16 cellular contexts compared by ENCODE assay signal in genomic region chr2:2025803-2026202, GRCh38.
DNase-seq lines count a peak whose midpoint lies in the region; ATAC-seq, FAIRE-seq and TF ChIP-seq lines count a peak whose summit lies in the region.
"Had no signal": no experiment of that assay in that cellular context is flagged by ENCODE, and none has a peak within 500 bp of the region (broad histone marks: within the 10 kb centered on the region; RNA-seq: fewer than 3 reads in every experiment).

No MANE protein-coding gene starts in this region.

- H4K5ac ChIP-seq in H1 (ENCODE audit: insufficient read length, low read depth, low read length), result no peak overlapping the region

- H3K9me3 ChIP-seq in right atrium auricular region, result no peaks in the 10 kb centered on the region
- H3K9me3 ChIP-seq in H1 (ENCODE audit: insufficient read depth in 2 of 2, low read depth in 1 of 2, low read length in 1 of 2), result peaks cover 0 to 7% of the 10 kb centered on the region in 2 experiments; a peak in 1 of 4 replicates
- no peaks in the 10 kb centered on the region for H3K9me3 ChIP-seq in BE2C
- H3K9me3 ChIP-seq: HAP-1 had no signal

- FAIRE-seq in H1 (lab: Jason Lieb, UNC), result no peak
- FAIRE-seq: GM12878 had no signal

- H3K79me1 ChIP-seq in H1 (ENCODE audit: low read depth, low read length), result no peaks in the 10 kb centered on the region

- ATAC-seq in left ventricle myocardium superior, result peak; percentile 65
- no peak for ATAC-seq in sciatic nerve
- ATAC-seq: GM12878 had no signal

- DNase-seq in left ventricle myocardium superior (no peak), right atrium auricular region (ENCODE audit: low spot score) (no peak), H1 (ENCODE audit: low read depth in 1 of 2, low spot score in 2 of 2) (no peak), sciatic nerve (ENCODE audit: low spot score) (peak; percentile 12), SKM-1 treated with dmso at 0.1 percent for 144 hours (lab: John Stamatoyannopoulos, UW; ENCODE audit: unreplicated experiment) (no peak), BE2C (no peak), mesenteric fat pad (ENCODE audit: low spot score) (no peak)
- DNase-seq: CD4-positive, CD25-positive, alpha-beta regulatory T cell; CD8-positive, alpha-beta memory T cell; COR-L47; DMS 273 treated with DMSO at 0.1 percent for 48 hours; DMS53; DND-41; EL had no signal

- no peak overlapping the region for H2AK5ac ChIP-seq in H1 (ENCODE audit: low read depth, low read length)

- no peaks in the 10 kb centered on the region for H3K27me3 ChIP-seq in right atrium auricular region
- H3K27me3 ChIP-seq in H1 (replicated peaks in 1 of 4; ENCODE audit: control insufficient read depth in 3 of 4, extremely low read depth in 1 of 4, insufficient read depth in 3 of 4, low read length in 3 of 4), result no peaks in the 10 kb centered on the region
- H3K27me3 ChIP-seq in BE2C, result no peaks in the 10 kb centered on the region

- no peak overlapping the region for H4K8ac ChIP-seq in H1 (ENCODE audit: extremely low read depth, insufficient read depth, low read length)

- H3K4ac ChIP-seq in H1 (replicated peaks; ENCODE audit: insufficient read length, low read depth, low read length), result no peak overlapping the region

- 88% methylated on average over 2 of the region's 2 CpGs; no CpG with 5 or more reads in 1 of the 2 experiments for WGBS in H1 (ENCODE audit: extremely low coverage in 1 of 2, insufficient coverage in 1 of 2, insufficient read length in 1 of 2, insufficient replicate concordance in 2 of 2, low coverage in 1 of 2, low lambda C conversion rate in 2 of 2, missing lambda C conversion rate in 1 of 2), 2 experiments

- no peak for TF ChIP-seq POLR2A in H1 (IDR thresholded peaks at IDR 0.05; ENCODE audit: control extremely low read depth in 1 of 2, low read depth in 2 of 2, low read length in 2 of 2)

- no peak for TF ChIP-seq EP300 in H1 (IDR thresholded peaks at IDR 0.05; ENCODE audit: borderline replicate concordance in 1 of 2, low read depth in 2 of 2, low read length in 2 of 2)

- H2BK20ac ChIP-seq in H1 (ENCODE audit: low read length), result no peak overlapping the region

- no peak overlapping the region for H2AFZ ChIP-seq in H1 (ENCODE audit: low read length)

- H4K20me1 ChIP-seq in H1 (replicated peaks in 1 of 2; ENCODE audit: control insufficient read depth in 1 of 2, insufficient read depth in 2 of 2, low read length in 2 of 2), result no peaks in the 10 kb centered on the region

- peak overlapping the region in 1 of 2 donors; percentile 77 for H3K27ac ChIP-seq in right atrium auricular region
- H3K27ac ChIP-seq in H1 (ENCODE audit: low read depth, low read length), result no peak overlapping the region

- no peak overlapping the region for H3K9ac ChIP-seq in H1 (replicated peaks in 1 of 4; ENCODE audit: extremely low read depth in 1 of 4, low read depth in 3 of 4, low read length in 3 of 4)

- H3K4me3 ChIP-seq in right atrium auricular region (no peak overlapping the region), H1 (ENCODE audit: extremely low read depth in 1 of 4, insufficient read depth in 2 of 4, low read depth in 3 of 4, low read length in 4 of 4) (no peak overlapping the region), BE2C (ENCODE audit: low read depth, low read length) (no peak overlapping the region)
- H3K4me3 ChIP-seq: GM12878, HAP-1 had no signal

- intact Hi-C loops in left ventricle myocardium superior (cut with micrococcal nuclease), result no loop called here
- intact Hi-C loops in sciatic nerve (cut with DNase I), result no loop called here

- H3K23ac ChIP-seq in H1 (ENCODE audit: insufficient read length), result no peak overlapping the region

- H2BK120ac ChIP-seq in H1 (replicated peaks; ENCODE audit: low read depth, low read length), result peak overlapping the region; percentile 24

- TF ChIP-seq RAD21 in H1 (IDR thresholded peaks at IDR 0.05 in 1 of 2, conservative IDR thresholded peaks at IDR 0.05 in 1 of 2; ENCODE audit: low read depth in 2 of 2, low read length in 2 of 2), result no peak

- H3K4me2 ChIP-seq in H1 (ENCODE audit: insufficient read depth in 1 of 2, low read depth in 2 of 2, low read length in 2 of 2), result 0 out of 4 replicates have a peak overlapping the region, but pooled peaks of 1 of the 2 experiments have one; percentile 13

- POLR2A ChIA-PET in H1 (lab: Charles Lee; ENCODE audit: partially characterized antibody), result no interaction called here

- no peak overlapping the region for H2BK15ac ChIP-seq in H1 (ENCODE audit: low read length)

- H3K23me2 ChIP-seq in H1 (ENCODE audit: low read depth, low read length), result no peaks in the 10 kb centered on the region

- no peak overlapping the region; the same call in 1 of the 2 replicates for H3K18ac ChIP-seq in H1 (ENCODE audit: extremely low read depth, low read length)

- H3K4me1 ChIP-seq in right atrium auricular region (peaks cover 0 to 6% of the 10 kb centered on the region in 2 donors), H1 (replicated peaks in 1 of 4; ENCODE audit: control insufficient read depth in 3 of 4, insufficient read depth in 4 of 4, low read length in 3 of 4) (peaks cover 2 to 12% (median 6%) of the 10 kb centered on the region in 4 experiments; a peak in 5 of 7 replicates), BE2C (no peaks in the 10 kb centered on the region)
- H3K4me1 ChIP-seq: HAP-1 had no signal

- H3K36me3 ChIP-seq in right atrium auricular region (no peaks in the 10 kb centered on the region), H1 (ENCODE audit: control insufficient read depth in 2 of 4, insufficient read depth in 4 of 4, low read length in 3 of 4) (no peaks in the 10 kb centered on the region), BE2C (no peaks in the 10 kb centered on the region)
- H3K36me3 ChIP-seq: HAP-1 had no signal

- no peak overlapping the region for H2BK5ac ChIP-seq in H1 (ENCODE audit: low read depth, low read length)

- CTCF ChIA-PET in H1 (lab: Charles Lee; ENCODE audit: partially characterized antibody), result interaction anchor here (1.7 to 3.2 kb wide), 4 partner anchors 10 to 127 kb away, joined by 5 to 13 read pairs (median 6); no protein-coding TSS in a partner anchor

- no peak overlapping the region for H2BK12ac ChIP-seq in H1 (ENCODE audit: low read depth, low read length)

- no peak overlapping the region for H3K14ac ChIP-seq in H1 (ENCODE audit: insufficient read length)

- no peak overlapping the region for H3K56ac ChIP-seq in H1 (replicated peaks; ENCODE audit: insufficient read length, low read depth, low read length)

- peak overlapping the region; percentile 87 for H4K91ac ChIP-seq in H1 (replicated peaks; ENCODE audit: insufficient read length, low read length)

- H3K79me2 ChIP-seq in H1 (ENCODE audit: control insufficient read depth in 1 of 2, insufficient read depth in 2 of 2, low read length in 2 of 2), result no peaks in the 10 kb centered on the region

- no peak for TF ChIP-seq CTCF in right atrium auricular region (IDR thresholded peaks at IDR 0.05)
- TF ChIP-seq CTCF in H1 (IDR thresholded peaks at IDR 0.05; ENCODE audit: control extremely low read depth in 1 of 3, insufficient read depth in 1 of 3, low read depth in 1 of 3, low read length in 3 of 3), result no peak
- no peak for TF ChIP-seq CTCF in BE2C (IDR thresholded peaks at IDR 0.05; ENCODE audit: low read depth, low read length)

TF ChIP-seq in H1, 55 proteins besides CTCF, POLR2A, EP300 and RAD21:
- no peak for TF ChIP-seq HDAC2 (IDR thresholded peaks at IDR 0.05; ENCODE audit: borderline replicate concordance in 1 of 2, low read depth in 2 of 2, low read length in 2 of 2)
- no peak for TF ChIP-seq ASH2L (IDR thresholded peaks at IDR 0.05; ENCODE audit: low read length)
- TF ChIP-seq RFX5 (IDR thresholded peaks at IDR 0.05; ENCODE audit: borderline replicate concordance, low read depth, low read length), result no peak
- TF ChIP-seq JUN (IDR thresholded peaks at IDR 0.05; ENCODE audit: low read depth, low read length), result no peak
- no peak for TF ChIP-seq CTBP2 (IDR thresholded peaks at IDR 0.05; ENCODE audit: borderline replicate concordance, insufficient read depth, insufficient read length, low read length)
- TF ChIP-seq MAFK (IDR thresholded peaks at IDR 0.05; ENCODE audit: low read depth, low read length), result no peak
- no peak for TF ChIP-seq RNF2 (IDR thresholded peaks at IDR 0.05; ENCODE audit: borderline replicate concordance, low read depth, low read length, missing control alignments, poor library complexity, severe bottlenecking)
- no peak for TF ChIP-seq TBP (IDR thresholded peaks at IDR 0.05; ENCODE audit: low read depth, low read length)
- no peak for TF ChIP-seq CBX8 (IDR thresholded peaks at IDR 0.05; ENCODE audit: borderline replicate concordance, low read depth, low read length)
- TF ChIP-seq SIN3A (conservative IDR thresholded peaks at IDR 0.05 in 1 of 2, IDR thresholded peaks at IDR 0.05 in 1 of 2; ENCODE audit: low read depth in 1 of 2, low read length in 2 of 2), result no peak
- TF ChIP-seq SIX5 (IDR thresholded peaks at IDR 0.05; ENCODE audit: low read depth, low read length), result no peak
- no peak for TF ChIP-seq FOSL1 (IDR thresholded peaks at IDR 0.05; ENCODE audit: insufficient read depth, low read depth, low read length)
- no peak for TF ChIP-seq MAX (IDR thresholded peaks at IDR 0.05)
